ENCODE assay signal across 1 cellular context in genomic region chr1:162091681-162092524, GRCh38.
TF ChIP-seq lines count a peak whose summit lies in the region.

No MANE protein-coding gene starts in this region.

TF ChIP-seq in HepG2, 621 proteins besides CTCF, POLR2A, EP300 and RAD21 (continued from another document and continues in another):
- peak; percentile 40; the same call in 1 of the 2 replicates for TF ChIP-seq ZNF280D (CRISPR knock-in tag; IDR thresholded peaks at IDR 0.05)
- TF ChIP-seq MLXIP (CRISPR knock-in tag; IDR thresholded peaks at IDR 0.05; ENCODE audit: borderline replicate concordance): no peak; the same call in 1 of the 2 replicates
- peak; percentile 60 for TF ChIP-seq MAX (IDR thresholded peaks at IDR 0.05)
- TF ChIP-seq NONO (IDR thresholded peaks at IDR 0.05): no peak
- TF ChIP-seq NONO (CRISPR knock-in tag; conservative IDR thresholded peaks at IDR 0.05): 0 out of 2 replicates have a peak, but pooled peaks have one; percentile 49
- TF ChIP-seq TAF1 (CRISPR knock-in tag; IDR thresholded peaks at IDR 0.05): 0 out of 2 replicates have a peak, but pooled peaks have one; percentile 20
- TF ChIP-seq HDAC1 (CRISPR knock-in tag; IDR thresholded peaks at IDR 0.05): peak; percentile 76
- peak; percentile 94 for TF ChIP-seq PAXIP1 (CRISPR knock-in tag; conservative IDR thresholded peaks at IDR 0.05)
- no peak for TF ChIP-seq NFE2L1 (CRISPR knock-in tag; IDR thresholded peaks at IDR 0.05; ENCODE audit: borderline replicate concordance)
- no peak for TF ChIP-seq CCAR2 (optimal IDR thresholded peaks at IDR 0.05; ENCODE audit: low read depth, low read length)
- peak; percentile 43; the same call in 1 of the 2 replicates for TF ChIP-seq TGIF2 (CRISPR knock-in tag; IDR thresholded peaks at IDR 0.05)
- peak; percentile 68; the same call in 1 of the 2 replicates for TF ChIP-seq FOXK1 (CRISPR knock-in tag; IDR thresholded peaks at IDR 0.05; ENCODE audit: borderline replicate concordance, low read depth)
- no peak for TF ChIP-seq RAD51 (IDR thresholded peaks at IDR 0.05; ENCODE audit: borderline replicate concordance)
- peak; percentile 95 for TF ChIP-seq TBL1XR1 (IDR thresholded peaks at IDR 0.05; ENCODE audit: borderline replicate concordance, low read length, partially characterized antibody)
- peak; percentile 91 for TF ChIP-seq HDAC2 (CRISPR knock-in tag; IDR thresholded peaks at IDR 0.05)
- TF ChIP-seq ZNF607 (CRISPR knock-in tag; IDR thresholded peaks at IDR 0.05; ENCODE audit: borderline replicate concordance): 0 out of 2 replicates have a peak, but pooled peaks have one; percentile 21
- 0 out of 2 replicates have a peak, but pooled peaks have one; percentile 72 for TF ChIP-seq JUN (CRISPR knock-in tag; IDR thresholded peaks at IDR 0.05)
- peak; percentile 58; the same call in 1 of the 2 replicates for TF ChIP-seq ARID4A (CRISPR knock-in tag; IDR thresholded peaks at IDR 0.05; ENCODE audit: borderline replicate concordance)
- TF ChIP-seq PCBP1 (IDR thresholded peaks at IDR 0.05; ENCODE audit: borderline replicate concordance, low read depth, low read length): no peak
- peak; percentile 39; the same call in 1 of the 2 replicates for TF ChIP-seq ZNF343 (CRISPR knock-in tag; IDR thresholded peaks at IDR 0.05)
- TF ChIP-seq ZNF788 (CRISPR knock-in tag; IDR thresholded peaks at IDR 0.05; ENCODE audit: borderline replicate concordance): peak; percentile 73; the same call in 1 of the 2 replicates
- peak; percentile 80; the same call in 1 of the 2 replicates for TF ChIP-seq NR2F2 (IDR thresholded peaks at IDR 0.05; ENCODE audit: borderline replicate concordance, low read depth)
- no peak for TF ChIP-seq ZBTB1 (CRISPR knock-in tag; IDR thresholded peaks at IDR 0.05; ENCODE audit: borderline replicate concordance)
- peak; percentile 73; the same call in 1 of the 2 replicates for TF ChIP-seq ZBTB37 (CRISPR knock-in tag; IDR thresholded peaks at IDR 0.05)
- TF ChIP-seq PBX3 (CRISPR knock-in tag; IDR thresholded peaks at IDR 0.05; ENCODE audit: borderline replicate concordance): no peak
- peak; percentile 68; the same call in 1 of the 2 replicates for TF ChIP-seq ZMYM3 (CRISPR knock-in tag; IDR thresholded peaks at IDR 0.05)
- no peak for TF ChIP-seq FOXA1 (IDR thresholded peaks at IDR 0.05)
- peak; percentile 87 for TF ChIP-seq FOXA1 (CRISPR knock-in tag; IDR thresholded peaks at IDR 0.05)
- TF ChIP-seq TFE3 (CRISPR knock-in tag; IDR thresholded peaks at IDR 0.05): peak; percentile 59; the same call in 1 of the 2 replicates
- peak; percentile 59; the same call in 1 of the 2 replicates for TF ChIP-seq TARDBP (CRISPR knock-in tag; IDR thresholded peaks at IDR 0.05)
- peak; percentile 86; the same call in 1 of the 2 replicates for TF ChIP-seq CHD4 (IDR thresholded peaks at IDR 0.05; ENCODE audit: borderline replicate concordance, low read length)
- TF ChIP-seq NR2F6 (IDR thresholded peaks at IDR 0.05): peak; percentile 92
- peak; percentile 93 for TF ChIP-seq NR2F6 (CRISPR knock-in tag; IDR thresholded peaks at IDR 0.05)
- TF ChIP-seq THRA (CRISPR knock-in tag; IDR thresholded peaks at IDR 0.05; ENCODE audit: borderline replicate concordance): peak; percentile 98
- peak; percentile 39; the same call in 1 of the 2 replicates for TF ChIP-seq ZNF331 (CRISPR knock-in tag; IDR thresholded peaks at IDR 0.05)
- TF ChIP-seq ZFP36L1 (CRISPR knock-in tag; IDR thresholded peaks at IDR 0.05): peak; percentile 54; the same call in 1 of the 2 replicates
- peak; percentile 86 for TF ChIP-seq PPARG (CRISPR knock-in tag; conservative IDR thresholded peaks at IDR 0.05)
- peak; percentile 71 for TF ChIP-seq ZNF614 (CRISPR knock-in tag; IDR thresholded peaks at IDR 0.05; ENCODE audit: borderline replicate concordance)
- peak; percentile 58; the same call in 1 of the 2 replicates for TF ChIP-seq ZBTB20 (CRISPR knock-in tag; IDR thresholded peaks at IDR 0.05; ENCODE audit: borderline replicate concordance, low read depth)
- peak; percentile 87 for TF ChIP-seq MED1 (CRISPR knock-in tag; IDR thresholded peaks at IDR 0.05)
- peak; percentile 97 for TF ChIP-seq RARA (CRISPR knock-in tag; IDR thresholded peaks at IDR 0.05)
